ENCODE assay signal across 8 cellular contexts in the genomic region with DNA sequence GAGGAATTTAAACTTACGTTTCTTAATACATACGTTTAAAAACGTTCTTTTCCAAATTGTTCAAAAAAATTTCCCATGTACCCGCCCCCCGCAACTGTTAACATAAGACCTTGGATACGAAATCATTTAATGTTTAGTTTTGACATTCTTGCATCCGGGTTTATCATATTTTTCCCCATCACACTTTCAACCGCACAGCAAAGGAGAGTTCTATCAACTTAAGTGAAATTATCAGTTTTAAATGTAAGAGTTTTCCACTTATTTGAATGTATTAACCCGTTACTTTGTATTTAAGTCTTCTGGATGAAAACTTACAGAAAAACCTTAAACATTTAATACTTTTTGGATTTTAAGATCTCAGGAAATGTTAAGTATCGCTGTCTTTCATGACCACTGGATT. TPM values are rescaled to one million over a fixed set of nuclear protein-coding genes. Genes with fewer than 3 reads are reported as not detected.
A peak's percentile ranks its signal among the peaks of the same experiment; 100 is the strongest.
DNase-seq lines count a peak whose midpoint lies in the region; ATAC-seq, FAIRE-seq and TF ChIP-seq lines count a peak whose summit lies in the region.

No MANE protein-coding gene starts in this region.

- H3K4me1 ChIP-seq in A549: peaks cover 12% of the 10 kb centered on the region; the same call in 2 of the 3 replicates
- no peaks in the 10 kb centered on the region for H3K4me1 ChIP-seq in breast epithelium
- peaks cover 8% of the 10 kb centered on the region for H3K4me1 ChIP-seq in mucosa of stomach (ENCODE audit: control insufficient read depth, insufficient read depth, low read length)

- POLR2A ChIA-PET in A549 (lab: Yijun Ruan, JAX): no interaction called here

- H3K9me3 ChIP-seq in A549: no peaks in the 10 kb centered on the region
- H3K9me3 ChIP-seq in breast epithelium: no peaks in the 10 kb centered on the region
- H3K9me3 ChIP-seq in mucosa of stomach (ENCODE audit: control insufficient read depth, low read length): no peaks in the 10 kb centered on the region

- TF ChIP-seq RAD21 in A549 (conservative IDR thresholded peaks at IDR 0.05 in 1 of 2, IDR thresholded peaks at IDR 0.05 in 1 of 2): no peak

- peak overlapping the region; percentile 100 for H3K9ac ChIP-seq in mucosa of stomach (ENCODE audit: low read length)

- peak overlapping the region; percentile 69 for H3K4me3 ChIP-seq in A549
- H3K4me3 ChIP-seq in HFF-Myc (replicated peaks; ENCODE audit: low read depth, low read length): peak overlapping the region; percentile 99
- peak overlapping the region; percentile 84 to 99 (median 96) for H3K4me3 ChIP-seq in breast epithelium
- peak overlapping the region; percentile 99 for H3K4me3 ChIP-seq in mucosa of stomach (ENCODE audit: low read length)

- H3K27ac ChIP-seq in A549 (peak overlapping the region; percentile 79 to 94), breast epithelium (peak overlapping the region; percentile 99 to 100)

- H3K4me2 ChIP-seq in A549: peak overlapping the region; percentile 74

- intact Hi-C loops in breast epithelium (cut with DNase I; ENCODE audit: low total_unique reads): no loop called here

- FAIRE-seq in A549 (lab: Jason Lieb, UNC): no peak

- H3K36me3 ChIP-seq in breast epithelium: no peaks in the 10 kb centered on the region
- no peaks in the 10 kb centered on the region for H3K36me3 ChIP-seq in mucosa of stomach (ENCODE audit: control insufficient read depth, insufficient read depth, low read length)

- no peak for TF ChIP-seq EP300 in A549 (IDR thresholded peaks at IDR 0.05)

- ATAC-seq in A549: no peak
- no peak for ATAC-seq in HG03196 (IDR thresholded peaks at IDR 0.05; ENCODE audit: unreplicated experiment)
- no peak for ATAC-seq in HG03159 (IDR thresholded peaks at IDR 0.05; ENCODE audit: unreplicated experiment)

- DNase-seq in A549 (ENCODE audit: low read depth in 1 of 2, low spot score in 1 of 2) (no peak), HFF-Myc (ENCODE audit: extremely low read depth, low read depth) (no peak), breast epithelium (ENCODE audit: low spot score in 2 of 2) (no peak), DMS153 (lab: John Stamatoyannopoulos, UW) (no peak), amygdala (lab: John Stamatoyannopoulos, UW) (no peak)

- H3K27me3 ChIP-seq in breast epithelium (no peaks in the 10 kb centered on the region), mucosa of stomach (ENCODE audit: control insufficient read depth, insufficient read depth, low read length) (no peaks in the 10 kb centered on the region)

- CTCF ChIA-PET in A549 (lab: Yijun Ruan, JAX): no interaction called here

- TF ChIP-seq POLR2A in A549 (IDR thresholded peaks at IDR 0.05; ENCODE audit: low read length): no peak
- TF ChIP-seq POLR2A in breast epithelium (IDR thresholded peaks at IDR 0.05): no peak

- WGBS in A549 (ENCODE audit: missing lambda C conversion rate): 40% methylated on average over 10 of the region's 10 CpGs

- TF ChIP-seq CTCF in A549 (IDR thresholded peaks at IDR 0.05) (no peak), HFF-Myc (IDR thresholded peaks at IDR 0.05; ENCODE audit: low read depth, low read length, missing control alignments) (no peak), breast epithelium (IDR thresholded peaks at IDR 0.05) (no peak)

TF ChIP-seq in A549, 52 proteins besides CTCF, POLR2A, EP300 and RAD21:
- TF ChIP-seq MYC (IDR thresholded peaks at IDR 0.05; ENCODE audit: borderline replicate concordance, low read length) (no peak), SMC3 (IDR thresholded peaks at IDR 0.05) (no peak), HOXB5 (CRISPR knock-in tag; IDR thresholded peaks at IDR 0.05) (no peak), EHMT2 (IDR thresholded peaks at IDR 0.05; ENCODE audit: low read depth) (no peak), TP53 (CRISPR knock-in tag; IDR thresholded peaks at IDR 0.05) (no peak)
- TF ChIP-seq, protein P1, sequence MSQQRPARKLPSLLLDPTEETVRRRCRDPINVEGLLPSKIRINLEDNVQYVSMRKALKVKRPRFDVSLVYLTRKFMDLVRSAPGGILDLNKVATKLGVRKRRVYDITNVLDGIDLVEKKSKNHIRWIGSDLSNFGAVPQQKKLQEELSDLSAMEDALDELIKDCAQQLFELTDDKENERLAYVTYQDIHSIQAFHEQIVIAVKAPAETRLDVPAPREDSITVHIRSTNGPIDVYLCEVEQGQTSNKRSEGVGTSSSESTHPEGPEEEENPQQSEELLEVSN (IDR thresholded peaks at IDR 0.05; ENCODE audit: borderline replicate concordance, low read depth): no peak
- TF ChIP-seq, protein P2, sequence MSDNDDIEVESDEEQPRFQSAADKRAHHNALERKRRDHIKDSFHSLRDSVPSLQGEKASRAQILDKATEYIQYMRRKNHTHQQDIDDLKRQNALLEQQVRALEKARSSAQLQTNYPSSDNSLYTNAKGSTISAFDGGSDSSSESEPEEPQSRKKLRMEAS (IDR thresholded peaks at IDR 0.05): no peak

RNA-seq across cellular contexts. Expression of a gene that starts 0.6 kb away (rescaled TPM):
- polyA plus RNA-seq in A549 (2011; rRNA removed) (22.6 and 24.6 TPM in 2 replicates), A549 (2017; fragmentation: RNase III; extraction: RNeasy Plus Mini Kit Qiagen cat#74134 plus additional on column Dnase treatment) (3.5 to 4.2 TPM (median 3.9 TPM) in 3 replicates)
- 1.7 and 2.3 TPM in 2 replicates for polyA plus RNA-seq in A549 (2012; cell fraction: cytosol; rRNA removed)
- 0.96 and 3.0 TPM in 2 replicates for polyA plus RNA-seq in A549 (2012; cell fraction: nucleus; rRNA removed)
- polyA minus RNA-seq in A549 (2011; rRNA and poly(A)+ RNA removed): 26.0 TPM in 2 replicates
- total RNA-seq in breast epithelium: 10 to 100 TPM; 44.5 to 81.1 (median 51.5) TPM
